Comparison of ENCODE assay signal across 15 cellular contexts in the genomic region with DNA sequence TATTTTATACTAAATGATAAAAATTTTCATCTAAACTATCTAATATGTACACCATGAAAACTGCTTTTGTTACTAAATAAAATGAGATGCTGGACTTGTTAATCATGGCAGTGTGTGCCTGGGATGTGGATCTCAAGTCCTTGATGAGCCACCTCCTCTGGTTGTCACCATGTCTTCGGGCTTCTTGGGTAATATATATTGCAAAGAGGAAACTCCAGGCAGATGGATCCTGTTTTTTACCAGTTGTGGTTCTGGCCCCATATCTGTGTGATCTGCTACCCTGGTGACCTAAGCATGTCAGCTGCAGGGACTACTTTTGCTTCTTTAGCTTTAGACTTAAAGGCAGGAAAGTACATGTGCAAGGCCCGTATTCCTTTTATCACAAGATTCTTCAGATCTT. TPM values are rescaled to one million over a fixed set of nuclear protein-coding genes. Genes with fewer than 3 reads are reported as not detected.
DNase-seq lines count a peak whose midpoint lies in the region; ATAC-seq, FAIRE-seq and TF ChIP-seq lines count a peak whose summit lies in the region.
"Had no signal": no experiment of that assay in that cellular context is flagged by ENCODE, and none has a peak within 500 bp of the region (broad histone marks: within the 10 kb centered on the region; RNA-seq: fewer than 3 reads in every experiment).

No MANE protein-coding gene starts in this region.

- BruUV-seq in endothelial cell of umbilical vein (replicated peaks; lab: Mats Ljungman, UMichigan) = no TSS peak

- H3K36me3 ChIP-seq in endothelial cell of umbilical vein (ENCODE audit: control insufficient read depth in 2 of 2, extremely low read depth in 1 of 2, insufficient read depth in 2 of 2, low read length in 2 of 2) = peaks cover 0 to 3% of the 10 kb centered on the region in 2 experiments
- H3K36me3 ChIP-seq in psoas muscle (ENCODE audit: insufficient read depth in 1 of 2, low read depth in 1 of 2) = peaks cover 0 to 8% of the 10 kb centered on the region in 2 donors
- H3K36me3 ChIP-seq: transverse colon had no signal

- no peak for ATAC-seq in activated T-cell treated with anti-CD3 and anti-CD28 coated beads, Interleukin-2, amount 50 U/mL, for 72 hours (replicated peaks in 1 of 2)
- ATAC-seq in psoas muscle = peak in 3 of 4 donors; percentile 33 to 60 (median 50)

- H3K4me2 ChIP-seq in endothelial cell of umbilical vein (ENCODE audit: insufficient read depth, low read length) = no peak overlapping the region
- H3K4me2 ChIP-seq: KMS-11 had no signal

- peak; percentile 12 for FAIRE-seq in endothelial cell of umbilical vein (lab: Jason Lieb, UNC)
- no peak for FAIRE-seq in frontal cortex (lab: Jason Lieb, UNC)

- no peak for TF ChIP-seq POLR2A in endothelial cell of umbilical vein (IDR thresholded peaks at IDR 0.05; ENCODE audit: low read depth, low read length)

- H3K9ac ChIP-seq in endothelial cell of umbilical vein (replicated peaks; ENCODE audit: extremely low read depth, insufficient read depth, low read length) = no peak overlapping the region
- H3K9ac ChIP-seq: KMS-11 had no signal

- no peaks in the 10 kb centered on the region for H3K9me3 Mint-ChIP-seq in activated T-cell treated with anti-CD3 and anti-CD28 coated beads, Interleukin-2, amount 50 U/mL, for 24 hours
- H3K9me3 Mint-ChIP-seq in activated T-cell treated with anti-CD3 and anti-CD28 coated beads, Interleukin-2, amount 50 U/mL, for 72 hours = no peaks in the 10 kb centered on the region
- H3K9me3 Mint-ChIP-seq: activated naive CD4-positive, alpha-beta T cell treated with anti-CD3 and anti-CD28 coated beads, Interleukin-2, amount 50 U/mL, for 24 hours; central memory CD8-positive, alpha-beta T cell had no signal

- no peak overlapping the region for H3K4me3 Mint-ChIP-seq in activated T-cell treated with anti-CD3 and anti-CD28 coated beads, Interleukin-2, amount 50 U/mL, for 24 hours
- H3K4me3 Mint-ChIP-seq in activated T-cell treated with anti-CD3 and anti-CD28 coated beads, Interleukin-2, amount 50 U/mL, for 72 hours = no peak overlapping the region
- H3K4me3 Mint-ChIP-seq: activated naive CD4-positive, alpha-beta T cell treated with anti-CD3 and anti-CD28 coated beads, Interleukin-2, amount 50 U/mL, for 24 hours; central memory CD8-positive, alpha-beta T cell had no signal

- peak overlapping the region; percentile 49 for H3K27ac Mint-ChIP-seq in activated T-cell treated with anti-CD3 and anti-CD28 coated beads, Interleukin-2, amount 50 U/mL, for 24 hours
- no peak overlapping the region for H3K27ac Mint-ChIP-seq in activated T-cell treated with anti-CD3 and anti-CD28 coated beads, Interleukin-2, amount 50 U/mL, for 72 hours
- H3K27ac Mint-ChIP-seq: activated naive CD4-positive, alpha-beta T cell treated with anti-CD3 and anti-CD28 coated beads, Interleukin-2, amount 50 U/mL, for 24 hours had no signal

- H3K36me3 Mint-ChIP-seq in activated T-cell treated with anti-CD3 and anti-CD28 coated beads, Interleukin-2, amount 50 U/mL, for 24 hours (ENCODE audit: low read depth) = peaks cover 47% of the 10 kb centered on the region
- H3K36me3 Mint-ChIP-seq in activated T-cell treated with anti-CD3 and anti-CD28 coated beads, Interleukin-2, amount 50 U/mL, for 72 hours (ENCODE audit: insufficient read depth in 2 of 2) = peaks cover 2 to 8% of the 10 kb centered on the region in 2 donors

- H4K20me1 ChIP-seq in endothelial cell of umbilical vein (replicated peaks; ENCODE audit: control insufficient read depth, extremely low read depth, insufficient read depth, low read length) = peaks cover 2% of the 10 kb centered on the region

- POLR2A ChIA-PET in endothelial cell of umbilical vein (lab: Charles Lee) = no interaction called here

- H3K27me3 ChIP-seq in endothelial cell of umbilical vein (ENCODE audit: control insufficient read depth in 2 of 2, insufficient read depth in 2 of 2, low read length in 2 of 2) (no peaks in the 10 kb centered on the region), psoas muscle (ENCODE audit: insufficient read depth in 3 of 3, low read length in 2 of 3) (no peaks in the 10 kb centered on the region)
- H3K27me3 ChIP-seq: transverse colon had no signal

- CTCF ChIA-PET in endothelial cell of umbilical vein (lab: Charles Lee) = interaction anchor here (0.8 to 2.6 kb wide), 2 partner anchors 79 to 100 kb away, joined by 3 to 19 read pairs; no protein-coding TSS in a partner anchor

- no peaks in the 10 kb centered on the region for H3K9me1 ChIP-seq in endothelial cell of umbilical vein (replicated peaks; ENCODE audit: control insufficient read depth, extremely low read depth, insufficient read depth, low read length)

- no peaks in the 10 kb centered on the region for H3K9me3 ChIP-seq in endothelial cell of umbilical vein (replicated peaks; ENCODE audit: control insufficient read depth, insufficient read depth, low read length)
- no peaks in the 10 kb centered on the region for H3K9me3 ChIP-seq in psoas muscle
- H3K9me3 ChIP-seq: left ventricle myocardium inferior, transverse colon had no signal

- DNase-seq in activated T-cell treated with anti-CD3 and anti-CD28 coated beads, Interleukin-2, amount 50 U/mL, for 24 hours = no peak
- no peak for DNase-seq in activated T-cell treated with anti-CD3 and anti-CD28 coated beads, Interleukin-2, amount 50 U/mL, for 72 hours
- DNase-seq in NOMO-1 treated with dmso at 0.1 percent for 144 hours (lab: John Stamatoyannopoulos, UW; ENCODE audit: unreplicated experiment) = peak; percentile 97
- peak; percentile 76 for DNase-seq in endothelial cell of umbilical vein (ENCODE audit: low read depth, low spot score)
- no peak for DNase-seq in psoas muscle
- DNase-seq in NCI-H2196 (lab: John Stamatoyannopoulos, UW; ENCODE audit: unreplicated experiment) = no peak
- no peak for DNase-seq in mucosa of gallbladder (ENCODE audit: low spot score)
- no peak for DNase-seq in frontal cortex (ENCODE audit: low spot score in 2 of 2)
- DNase-seq: left ventricle myocardium inferior, NCI-H2081 treated with DMSO at 0.1 percent for 48 hours, transverse colon had no signal

- no peak overlapping the region for H3K27ac ChIP-seq in endothelial cell of umbilical vein (ENCODE audit: insufficient read depth, low read depth, low read length)
- no peak overlapping the region for H3K27ac ChIP-seq in psoas muscle
- H3K27ac ChIP-seq: epithelial cell of prostate, KMS-11, left ventricle myocardium inferior, transverse colon had no signal

- no peaks in the 10 kb centered on the region for H3K4me1 ChIP-seq in endothelial cell of umbilical vein (ENCODE audit: control insufficient read depth, extremely low read depth, insufficient read depth, low read length)
- H3K4me1 ChIP-seq in psoas muscle = peaks cover 22% of the 10 kb centered on the region

- intact Hi-C loops in endothelial cell of umbilical vein (cut with micrococcal nuclease) = no loop called here
- intact Hi-C loops in psoas muscle (cut with DNase I) = loop anchor here (10.0 kb wide), 2 partner anchors 307 to 497 kb away; no protein-coding TSS in a partner anchor

- dilution Hi-C loops in endothelial cell of umbilical vein (cut with MboI; ENCODE audit: extremely low pct_ligation_motif_present, low sequenced_read_pairs) = no loop called here

- H3K79me2 ChIP-seq in endothelial cell of umbilical vein (ENCODE audit: control insufficient read depth, insufficient read depth, low read length) = peaks cover 18% of the 10 kb centered on the region

- TF ChIP-seq CTCF in endothelial cell of umbilical vein (IDR thresholded peaks at IDR 0.05; ENCODE audit: extremely low read depth in 1 of 2, insufficient read depth in 1 of 2, low read depth in 1 of 2, low read length in 2 of 2) (no peak), psoas muscle (IDR thresholded peaks at IDR 0.05) (no peak)

- 69 to 79% (median 71%) methylated on average over 2 of the region's 2 CpGs for WGBS in psoas muscle, 3 donors

- no peak overlapping the region for H2AFZ ChIP-seq in endothelial cell of umbilical vein (ENCODE audit: low read depth, low read length)

- H3K4me1 Mint-ChIP-seq in activated T-cell treated with anti-CD3 and anti-CD28 coated beads, Interleukin-2, amount 50 U/mL, for 24 hours (ENCODE audit: low read depth) = peaks cover 63% of the 10 kb centered on the region
- peaks cover 25% of the 10 kb centered on the region for H3K4me1 Mint-ChIP-seq in activated T-cell treated with anti-CD3 and anti-CD28 coated beads, Interleukin-2, amount 50 U/mL, for 72 hours (ENCODE audit: low read depth)

- no peaks in the 10 kb centered on the region for H3K27me3 Mint-ChIP-seq in activated T-cell treated with anti-CD3 and anti-CD28 coated beads, Interleukin-2, amount 50 U/mL, for 24 hours
- no peaks in the 10 kb centered on the region for H3K27me3 Mint-ChIP-seq in activated T-cell treated with anti-CD3 and anti-CD28 coated beads, Interleukin-2, amount 50 U/mL, for 72 hours (ENCODE audit: low read depth)
- H3K27me3 Mint-ChIP-seq: activated naive CD4-positive, alpha-beta T cell treated with anti-CD3 and anti-CD28 coated beads, Interleukin-2, amount 50 U/mL, for 24 hours; central memory CD8-positive, alpha-beta T cell had no signal

- H3K4me3 ChIP-seq in endothelial cell of umbilical vein (replicated peaks in 1 of 3; ENCODE audit: insufficient read depth in 1 of 3, low read depth in 1 of 3, low read length in 3 of 3) = no peak overlapping the region
- H3K4me3 ChIP-seq in psoas muscle = no peak overlapping the region
- H3K4me3 ChIP-seq: left ventricle myocardium inferior, transverse colon had no signal

RNA-seq across cellular contexts. Expression of gene TMEM60, which starts 46.2 kb away (rescaled TPM):
- 10 to 100 TPM; 10.9 to 11.0 TPM for total RNA-seq in activated T-cell treated with anti-CD3 and anti-CD28 coated beads, Interleukin-2, amount 50 U/mL, for 72 hours
- total RNA-seq in endothelial cell of umbilical vein (15.0 and 15.8 TPM in 2 replicates), psoas muscle (10 to 100 TPM in 3 of 4 donors, 1 to 10 TPM in 1; 7.7 to 13.8 (median 12.3) TPM), mucosa of gallbladder (12.2 TPM), frontal cortex (15.9 TPM)
- polyA plus RNA-seq in endothelial cell of umbilical vein (17.8 and 19.5 TPM in 2 replicates), psoas muscle (10 to 100 TPM; 17.2 to 39.3 (median 18.8) TPM)
- 20.1 and 21.2 TPM in 2 replicates for polyA plus RNA-seq in endothelial cell of umbilical vein (2011; cell fraction: cytosol; rRNA removed)
- 7.0 and 9.9 TPM in 2 replicates for polyA plus RNA-seq in endothelial cell of umbilical vein (2011; cell fraction: nucleus; rRNA removed)
- 18.2 and 21.3 TPM in 2 replicates for polyA plus RNA-seq in endothelial cell of umbilical vein (2012)
- polyA minus RNA-seq in endothelial cell of umbilical vein = 4.4 and 7.6 TPM in 2 replicates
- 8.2 TPM for polyA minus RNA-seq in endothelial cell of umbilical vein (2011; cell fraction: cytosol; rRNA and poly(A)+ RNA removed)
- polyA minus RNA-seq in endothelial cell of umbilical vein (2011; cell fraction: nucleus; rRNA and poly(A)+ RNA removed) = 1.8 and 4.7 TPM in 2 replicates

RNA-seq across cellular contexts. Expression of gene PHTF2, which starts 46.6 kb away (rescaled TPM):
- 10 to 100 TPM; 16.3 to 25.5 TPM for total RNA-seq in activated T-cell treated with anti-CD3 and anti-CD28 coated beads, Interleukin-2, amount 50 U/mL, for 72 hours
- 21.4 TPM in 2 replicates for total RNA-seq in endothelial cell of umbilical vein
- 8.4 and 13.3 TPM in 2 replicates for polyA plus RNA-seq in endothelial cell of umbilical vein
- 10.6 and 10.7 TPM in 2 replicates for polyA plus RNA-seq in endothelial cell of umbilical vein (2011; cell fraction: cytosol; rRNA removed)
- polyA plus RNA-seq in endothelial cell of umbilical vein (2011; cell fraction: nucleus; rRNA removed) = 21.2 and 27.6 TPM in 2 replicates
- 10.3 and 16.4 TPM in 2 replicates for polyA plus RNA-seq in endothelial cell of umbilical vein (2012)
- polyA minus RNA-seq in endothelial cell of umbilical vein = 27.5 and 33.2 TPM in 2 replicates
- 11.2 TPM for polyA minus RNA-seq in endothelial cell of umbilical vein (2011; cell fraction: cytosol; rRNA and poly(A)+ RNA removed)
- polyA minus RNA-seq in endothelial cell of umbilical vein (2011; cell fraction: nucleus; rRNA and poly(A)+ RNA removed) = 34.0 and 49.0 TPM in 2 replicates
- total RNA-seq in psoas muscle = 10 to 100 TPM; 48.2 to 88.7 (median 66.3) TPM
- polyA plus RNA-seq in psoas muscle = 100 to 1,000 TPM in 1 of 3 donors, 10 to 100 TPM in 2; 16.7 to 101 (median 42.3) TPM
- 11.3 TPM for total RNA-seq in mucosa of gallbladder
- total RNA-seq in frontal cortex = 39.9 TPM

RNA-seq across cellular contexts. Expression of gene RSBN1L, which starts 55.8 kb away (rescaled TPM):
- 10 to 100 TPM; 14.9 to 19.2 TPM for total RNA-seq in activated T-cell treated with anti-CD3 and anti-CD28 coated beads, Interleukin-2, amount 50 U/mL, for 72 hours
- total RNA-seq in endothelial cell of umbilical vein = 13.1 and 13.3 TPM in 2 replicates
- 3.0 and 3.4 TPM in 2 replicates for polyA plus RNA-seq in endothelial cell of umbilical vein
- 4.3 and 4.5 TPM in 2 replicates for polyA plus RNA-seq in endothelial cell of umbilical vein (2011; cell fraction: cytosol; rRNA removed)
- polyA plus RNA-seq in endothelial cell of umbilical vein (2011; cell fraction: nucleus; rRNA removed) = 7.1 and 9.2 TPM in 2 replicates
- 6.7 and 11.1 TPM in 2 replicates for polyA plus RNA-seq in endothelial cell of umbilical vein (2012)
- polyA minus RNA-seq in endothelial cell of umbilical vein = 8.3 and 10.1 TPM in 2 replicates
- 16.0 TPM for polyA minus RNA-seq in endothelial cell of umbilical vein (2011; cell fraction: cytosol; rRNA and poly(A)+ RNA removed)
- polyA minus RNA-seq in endothelial cell of umbilical vein (2011; cell fraction: nucleus; rRNA and poly(A)+ RNA removed) = 9.2 and 12.3 TPM in 2 replicates
- 10 to 100 TPM in 1 of 4 donors, 1 to 10 TPM in 3; 7.5 to 10.1 (median 8.6) TPM for total RNA-seq in psoas muscle
- polyA plus RNA-seq in psoas muscle = 1 to 10 TPM; 2.0 to 7.8 (median 4.6) TPM
- 18.3 TPM for total RNA-seq in mucosa of gallbladder
- total RNA-seq in frontal cortex = 92.9 TPM

Comparison
In these comparisons a context has a peak if more than half of its experiments do, and no peak if none do; other contexts are left out.
1. DNase-seq: peak in NOMO-1 treated with dmso at 0.1 percent for 144 hours (single experiment) and endothelial cell of umbilical vein (single experiment); none in activated T-cell treated with anti-CD3 and anti-CD28 coated beads, Interleukin-2, amount 50 U/mL, for 24 hours (single experiment), activated T-cell treated with anti-CD3 and anti-CD28 coated beads, Interleukin-2, amount 50 U/mL, for 72 hours (0 of 2), psoas muscle (0 of 2), NCI-H2196 (single experiment), mucosa of gallbladder (single experiment) and frontal cortex (0 of 2).
2. ATAC-seq: peak in psoas muscle (3 of 4); none in activated T-cell treated with anti-CD3 and anti-CD28 coated beads, Interleukin-2, amount 50 U/mL, for 72 hours (0 of 2).